Comparison of ENCODE assay signal across 1 cellular context in genomic region chr1:247371801-247372259, GRCh38.
TF ChIP-seq lines count a peak whose summit lies in the region.

No MANE protein-coding gene starts in this region.

TF ChIP-seq in GM12878, 131 proteins besides CTCF, POLR2A, EP300 and RAD21:
- TF ChIP-seq YY1 (IDR thresholded peaks at IDR 0.05; ENCODE audit: low read depth, low read length) (0 out of 2 replicates have a peak, but pooled peaks have one; percentile 44), USF2 (IDR thresholded peaks at IDR 0.05; ENCODE audit: borderline replicate concordance, low read depth, low read length) (no peak), RCOR1 (conservative IDR thresholded peaks at IDR 0.05; ENCODE audit: low read depth, low read length) (no peak)
TF ChIP-seq in GM12878: peak in this region for 1.
